ENCODE assay signal across 18 cellular contexts in genomic region chr16:74560912-74561311, GRCh38. TPM values are rescaled to one million over a fixed set of nuclear protein-coding genes. Genes with fewer than 3 reads are reported as not detected.
DNase-seq lines count a peak whose midpoint lies in the region; ATAC-seq, FAIRE-seq and TF ChIP-seq lines count a peak whose summit lies in the region.
"Had no signal": no experiment of that assay in that cellular context is flagged by ENCODE, and none has a peak within 500 bp of the region (broad histone marks: within the 10 kb centered on the region; RNA-seq: fewer than 3 reads in every experiment).

No MANE protein-coding gene starts in this region.

- no peak for TF ChIP-seq CTCF in heart left ventricle (IDR thresholded peaks at IDR 0.05)
- TF ChIP-seq CTCF in kidney (IDR thresholded peaks at IDR 0.05; ENCODE audit: borderline replicate concordance, extremely low read depth, insufficient read depth), result no peak
- no peak for TF ChIP-seq CTCF in psoas muscle (IDR thresholded peaks at IDR 0.05)

- H2BK15ac ChIP-seq in mesendoderm (replicated peaks; ENCODE audit: low read depth), result no peak overlapping the region

- DNase-seq in heart left ventricle (peak in 2 of 5 donors; percentile 17 to 52), Right ventricle myocardium inferior (ENCODE audit: missing footprints) (no peak), SK-N-MC (ENCODE audit: low read depth, low spot score) (no peak), right cardiac atrium (peak in 1 of 3 donors; percentile 66), H54 (ENCODE audit: insufficient read length, low spot score) (no peak), kidney (no peak), mesendoderm (no peak), psoas muscle (no peak)
- DNase-seq: DMS153, NCI-H1092, NCI-H146, NCI-H345, NCI-H526 treated with DMSO at 0.1 percent for 48 hours, OCI-M1 had no signal

- no peak overlapping the region for H3K18ac ChIP-seq in mesendoderm (ENCODE audit: low read length)

- H2BK120ac ChIP-seq in mesendoderm (ENCODE audit: low read depth, low read length), result no peak overlapping the region

- H4K5ac ChIP-seq in mesendoderm (ENCODE audit: low read length), result no peak overlapping the region

- 59 to 74% (median 70%) methylated on average over 3 of the region's 3 CpGs for WGBS in heart left ventricle, 4 donors
- 79% methylated on average over 3 of the region's 3 CpGs for WGBS in right cardiac atrium
- WGBS in mesendoderm (ENCODE audit: extremely low coverage, insufficient coverage, low lambda C conversion rate), result no CpG with 5 or more reads among the region's 3 CpGs
- WGBS in psoas muscle, 3 donors, result 63 to 75% (median 67%) methylated on average over 3 of the region's 3 CpGs

- H3K4me3 ChIP-seq in heart left ventricle, result no peak overlapping the region
- no peak overlapping the region for H3K4me3 ChIP-seq in SK-N-MC
- H3K4me3 ChIP-seq in right cardiac atrium (ENCODE audit: low read length), result no peak overlapping the region
- no peak overlapping the region for H3K4me3 ChIP-seq in kidney (ENCODE audit: low read length in 2 of 2)
- H3K4me3 ChIP-seq in mesendoderm (ENCODE audit: low read length), result no peak overlapping the region
- no peak overlapping the region for H3K4me3 ChIP-seq in psoas muscle
- H3K4me3 ChIP-seq: BLaER1 treated with 17β-estradiol and CSF1 and Interleukin-3, amounts not matched to agents 10 nM and 100 nM; SJSA1 had no signal

- H2AK5ac ChIP-seq in mesendoderm (ENCODE audit: low read length), result no peak overlapping the region

- intact Hi-C loops in heart left ventricle (cut with DNase I) (no loop called here), Right ventricle myocardium inferior (cut with DNase I) (no loop called here), right cardiac atrium (cut with DNase I) (no loop called here), kidney (cut with DNase I) (no loop called here), psoas muscle (cut with DNase I) (no loop called here)

- H3K27me3 ChIP-seq in heart left ventricle (no peaks in the 10 kb centered on the region), right cardiac atrium (ENCODE audit: control insufficient read depth, insufficient read depth) (no peaks in the 10 kb centered on the region), mesendoderm (ENCODE audit: insufficient read depth, low read length, poor library complexity) (no peaks in the 10 kb centered on the region), psoas muscle (ENCODE audit: insufficient read depth in 3 of 3, low read length in 2 of 3) (no peaks in the 10 kb centered on the region)
- H3K27me3 ChIP-seq: BLaER1 treated with 17β-estradiol and CSF1 and Interleukin-3, amounts not matched to agents 10 nM and 100 nM; SJSA1 had no signal

- H3K56ac ChIP-seq in mesendoderm (ENCODE audit: low read length), result no peak overlapping the region

- no peak overlapping the region for H4K8ac ChIP-seq in mesendoderm (ENCODE audit: low read depth, low read length)

- no peaks in the 10 kb centered on the region for H3K9me3 ChIP-seq in heart left ventricle
- no peaks in the 10 kb centered on the region for H3K9me3 ChIP-seq in SK-N-MC (ENCODE audit: low read depth, low read length)
- no peaks in the 10 kb centered on the region for H3K9me3 ChIP-seq in right cardiac atrium (ENCODE audit: control insufficient read depth, low read length)
- H3K9me3 ChIP-seq in kidney (ENCODE audit: control insufficient read depth in 1 of 2, low read length in 2 of 2), result no peaks in the 10 kb centered on the region
- H3K9me3 ChIP-seq in psoas muscle, result no peaks in the 10 kb centered on the region
- H3K9me3 ChIP-seq: SJSA1 had no signal

- H3K4ac ChIP-seq in mesendoderm (ENCODE audit: low read depth, low read length), result no peak overlapping the region

- H3K36me3 ChIP-seq in heart left ventricle, result peaks cover 0 to 3% (median 0%) of the 10 kb centered on the region in 9 donors
- peaks cover 5% of the 10 kb centered on the region; the same call in 1 of the 2 replicates for H3K36me3 ChIP-seq in SK-N-MC (ENCODE audit: insufficient read depth, low read length)
- H3K36me3 ChIP-seq in kidney (ENCODE audit: control insufficient read depth in 1 of 2, insufficient read depth in 2 of 2, low read length in 2 of 2), result no peaks in the 10 kb centered on the region
- no peaks in the 10 kb centered on the region for H3K36me3 ChIP-seq in mesendoderm (ENCODE audit: control insufficient read depth, insufficient read depth, low read length)
- no peaks in the 10 kb centered on the region for H3K36me3 ChIP-seq in psoas muscle (ENCODE audit: insufficient read depth in 1 of 2, low read depth in 1 of 2)

- H3K4me2 ChIP-seq in mesendoderm (ENCODE audit: low read length), result no peak overlapping the region

- ATAC-seq in heart left ventricle (peak in 3 of 4 donors; percentile 66 to 73 (median 72)), Right ventricle myocardium inferior (no peak), right cardiac atrium (peak; percentile 32 to 51), psoas muscle (no peak)

- H3K23ac ChIP-seq in mesendoderm (ENCODE audit: low read length), result no peak overlapping the region

- peaks cover 20% of the 10 kb centered on the region for H3K79me2 ChIP-seq in mesendoderm (ENCODE audit: control insufficient read depth, insufficient read depth, low read length)

- H3K27ac ChIP-seq in heart left ventricle (no peak overlapping the region), SK-N-MC (peak overlapping the region; percentile 85), right cardiac atrium (ENCODE audit: low read length) (no peak overlapping the region), kidney (ENCODE audit: low read depth in 2 of 2, low read length in 2 of 2) (no peak overlapping the region), mesendoderm (ENCODE audit: low read depth, low read length) (no peak overlapping the region), psoas muscle (no peak overlapping the region)
- H3K27ac ChIP-seq: BLaER1 treated with 17β-estradiol and CSF1 and Interleukin-3, amounts not matched to agents 10 nM and 100 nM; RWPE1; SJSA1 had no signal

- FAIRE-seq in H54 (lab: Jason Lieb, UNC) (no peak), kidney (lab: Jason Lieb, UNC) (no peak)
- FAIRE-seq: A204.1 had no signal

- H2BK5ac ChIP-seq in mesendoderm (ENCODE audit: low read length), result no peak overlapping the region

- H3K9ac ChIP-seq in SK-N-MC (ENCODE audit: insufficient read length) (no peak overlapping the region), kidney (ENCODE audit: low read length in 2 of 2) (no peak overlapping the region), mesendoderm (ENCODE audit: low read length) (no peak overlapping the region)
- H3K9ac ChIP-seq: BLaER1 treated with 17β-estradiol and CSF1 and Interleukin-3, amounts not matched to agents 10 nM and 100 nM had no signal

- TF ChIP-seq POLR2A in heart left ventricle (IDR thresholded peaks at IDR 0.05) (no peak), H54 (IDR thresholded peaks at IDR 0.05; ENCODE audit: low read depth, low read length) (no peak)

- H3K79me1 ChIP-seq in mesendoderm (ENCODE audit: low read length), result peaks cover 18% of the 10 kb centered on the region

- H3K4me1 ChIP-seq in heart left ventricle (peaks cover 0 to 51% (median 8%) of the 10 kb centered on the region in 12 donors), right cardiac atrium (ENCODE audit: control insufficient read depth, insufficient read depth, low read length) (peaks cover 13% of the 10 kb centered on the region), kidney (ENCODE audit: control insufficient read depth in 1 of 2, insufficient read depth in 1 of 2, low read depth in 1 of 2, low read length in 2 of 2) (peaks cover 0 to 6% of the 10 kb centered on the region in 2 donors), mesendoderm (ENCODE audit: control insufficient read depth, low read depth, low read length) (no peaks in the 10 kb centered on the region), psoas muscle (peaks cover 36% of the 10 kb centered on the region)

RNA-seq across cellular contexts. Expression of gene GLG1, which starts 46.0 kb away (rescaled TPM):
- total RNA-seq in heart left ventricle, result 100 to 1,000 TPM in 6 of 9 donors, 10 to 100 TPM in 3; 86.7 to 138 (median 115) TPM
- polyA plus RNA-seq in heart left ventricle, result 10 to 100 TPM; 26.5 to 59.6 TPM
- total RNA-seq in Right ventricle myocardium inferior, result 69.3 TPM
- 100 to 1,000 TPM in 1 of 4 donors, 10 to 100 TPM in 3; 91.6 to 109 (median 99.2) TPM for total RNA-seq in right cardiac atrium
- polyA plus RNA-seq in right cardiac atrium, result 46.8 TPM
- total RNA-seq in kidney, result 167 TPM
- polyA plus RNA-seq in kidney (ENCODE audit: insufficient read depth, low read depth, low replicate concordance), result 58.8 TPM
- polyA plus RNA-seq in mesendoderm (2013, experiment 1 of 2), result 42.2 TPM
- 42.7 TPM for polyA plus RNA-seq in mesendoderm (2013, experiment 2 of 2)
- total RNA-seq in psoas muscle, result 100 to 1,000 TPM in 1 of 4 donors, 10 to 100 TPM in 3; 60.1 to 107 (median 76.5) TPM
- polyA plus RNA-seq in psoas muscle, result 10 to 100 TPM; 19.7 to 57.6 (median 24.6) TPM

Comparison
In these comparisons a context has a peak if more than half of its experiments do, and no peak if none do; other contexts are left out.
1. ATAC-seq: peak in heart left ventricle (3 of 4) and right cardiac atrium (2 of 2); none in Right ventricle myocardium inferior (single experiment) and psoas muscle (0 of 4).